ENCODE assay signal across 1 cellular context in genomic region chr20:31547017-31547675, GRCh38.
A peak's percentile ranks its signal among the peaks of the same experiment; 100 is the strongest.
TF ChIP-seq lines count a peak whose summit lies in the region.

No MANE protein-coding gene starts in this region.

TF ChIP-seq in HepG2, 621 proteins besides CTCF, POLR2A, EP300 and RAD21 (continued from another document):
- TF ChIP-seq ZSCAN9 (CRISPR knock-in tag; IDR thresholded peaks at IDR 0.05; ENCODE audit: borderline replicate concordance) (peak; percentile 65; the same call in 1 of the 2 replicates), ZNF317 (CRISPR knock-in tag; IDR thresholded peaks at IDR 0.05) (peak; percentile 58; the same call in 1 of the 2 replicates), ZNF709 (CRISPR knock-in tag; IDR thresholded peaks at IDR 0.05) (peak; percentile 87; the same call in 1 of the 2 replicates), PAX8 (CRISPR knock-in tag; IDR thresholded peaks at IDR 0.05; ENCODE audit: borderline replicate concordance) (peak; percentile 79; the same call in 1 of the 2 replicates), NBN (conservative IDR thresholded peaks at IDR 0.05) (no peak), ZNF567 (CRISPR knock-in tag; IDR thresholded peaks at IDR 0.05; ENCODE audit: borderline replicate concordance) (0 out of 2 replicates have a peak, but pooled peaks have one; percentile 86), RBM22 (optimal IDR thresholded peaks at IDR 0.05; ENCODE audit: low read length) (peak; percentile 98), FOSL2 (CRISPR knock-in tag; IDR thresholded peaks at IDR 0.05) (peak; percentile 97), POLR2AphosphoS5 (IDR thresholded peaks at IDR 0.05; ENCODE audit: low read depth, low read length) (peak; percentile 93), ZFP82 (CRISPR knock-in tag; IDR thresholded peaks at IDR 0.05; ENCODE audit: borderline replicate concordance) (no peak), ZNF431 (CRISPR knock-in tag; IDR thresholded peaks at IDR 0.05; ENCODE audit: borderline replicate concordance, low read depth) (no peak), RCOR2 (CRISPR knock-in tag; IDR thresholded peaks at IDR 0.05) (no peak), ZFP90 (CRISPR knock-in tag; IDR thresholded peaks at IDR 0.05; ENCODE audit: borderline replicate concordance) (peak; percentile 93), ZFP36 (IDR thresholded peaks at IDR 0.05; ENCODE audit: borderline replicate concordance, low read depth, low read length, partially characterized antibody) (no peak), ZNF552 (CRISPR knock-in tag; IDR thresholded peaks at IDR 0.05; ENCODE audit: borderline replicate concordance) (no peak; the same call in 1 of the 2 replicates), ZBTB8A (CRISPR knock-in tag; IDR thresholded peaks at IDR 0.05; ENCODE audit: borderline replicate concordance, low read depth) (peak; percentile 25; the same call in 1 of the 2 replicates), ZNF24 (IDR thresholded peaks at IDR 0.05) (no peak), FOXC1 (CRISPR knock-in tag; IDR thresholded peaks at IDR 0.05; ENCODE audit: borderline replicate concordance) (peak; percentile 86; the same call in 1 of the 2 replicates), ZNF780A (CRISPR knock-in tag; IDR thresholded peaks at IDR 0.05) (0 out of 2 replicates have a peak, but pooled peaks have one; percentile 59), RAD51 (IDR thresholded peaks at IDR 0.05; ENCODE audit: borderline replicate concordance) (no peak), RFX1 (IDR thresholded peaks at IDR 0.05) (no peak), NCOA1 (CRISPR knock-in tag; IDR thresholded peaks at IDR 0.05) (peak; percentile 41; the same call in 1 of the 2 replicates), HNF4A (CRISPR knock-in tag; IDR thresholded peaks at IDR 0.05) (no peak), ZBTB38 (CRISPR knock-in tag; IDR thresholded peaks at IDR 0.05) (peak; percentile 44; the same call in 1 of the 2 replicates), CENPT (CRISPR knock-in tag; IDR thresholded peaks at IDR 0.05; ENCODE audit: low read depth) (peak; percentile 53; the same call in 1 of the 2 replicates), ZBTB42 (CRISPR knock-in tag; IDR thresholded peaks at IDR 0.05) (no peak), HIC2 (CRISPR knock-in tag; IDR thresholded peaks at IDR 0.05; ENCODE audit: low read depth) (peak; percentile 6; the same call in 1 of the 2 replicates), ARHGAP35 (CRISPR knock-in tag; IDR thresholded peaks at IDR 0.05; ENCODE audit: borderline replicate concordance) (no peak), ZNF441 (CRISPR knock-in tag; IDR thresholded peaks at IDR 0.05; ENCODE audit: borderline replicate concordance) (peak; percentile 64), RARA (CRISPR knock-in tag; IDR thresholded peaks at IDR 0.05) (0 out of 2 replicates have a peak, but pooled peaks have one; percentile 4), SMARCC2 (IDR thresholded peaks at IDR 0.05) (no peak), SP1 (IDR thresholded peaks at IDR 0.05) (no peak), SP1 (CRISPR knock-in tag; IDR thresholded peaks at IDR 0.05) (no peak), NFE2L2 (IDR thresholded peaks at IDR 0.05; ENCODE audit: low read length) (no peak), FOXJ3 (CRISPR knock-in tag; IDR thresholded peaks at IDR 0.05; ENCODE audit: borderline replicate concordance) (peak; percentile 54; the same call in 1 of the 2 replicates), PITX1 (CRISPR knock-in tag; IDR thresholded peaks at IDR 0.05) (0 out of 2 replicates have a peak, but pooled peaks have one; percentile 27), NCOA5 (CRISPR knock-in tag; IDR thresholded peaks at IDR 0.05) (no peak), ZHX2 (IDR thresholded peaks at IDR 0.05; ENCODE audit: low read depth) (peak; percentile 99), ZHX2 (CRISPR knock-in tag; IDR thresholded peaks at IDR 0.05; ENCODE audit: borderline replicate concordance) (no peak), CEBPB (IDR thresholded peaks at IDR 0.05; ENCODE audit: borderline replicate concordance, low read depth, low read length) (no peak), ZFP91 (CRISPR knock-in tag; IDR thresholded peaks at IDR 0.05; ENCODE audit: borderline replicate concordance) (peak; percentile 83; the same call in 1 of the 2 replicates), ZNF883 (CRISPR knock-in tag; IDR thresholded peaks at IDR 0.05; ENCODE audit: not compliant biosample characterization) (peak; percentile 85), ZMAT5 (CRISPR knock-in tag; IDR thresholded peaks at IDR 0.05; ENCODE audit: borderline replicate concordance, low read depth) (no peak), NR2F2 (IDR thresholded peaks at IDR 0.05; ENCODE audit: borderline replicate concordance, low read depth) (no peak), MBNL3 (CRISPR knock-in tag; conservative IDR thresholded peaks at IDR 0.05) (no peak), ZBTB14 (CRISPR knock-in tag; IDR thresholded peaks at IDR 0.05) (0 out of 2 replicates have a peak, but pooled peaks have one; percentile 36), ZNF83 (CRISPR knock-in tag; IDR thresholded peaks at IDR 0.05; ENCODE audit: borderline replicate concordance) (no peak), ZNF446 (CRISPR knock-in tag; IDR thresholded peaks at IDR 0.05) (no peak), ZUFSP (CRISPR knock-in tag; IDR thresholded peaks at IDR 0.05; ENCODE audit: borderline replicate concordance) (no peak)
